In genomic region chr2:128027801-128028667, GRCh38 we compare ENCODE assay signal across 1 cellular context.
TF ChIP-seq lines count a peak whose summit lies in the region.

Gene SAP130, minus strand, starts transcription at chr2:128028059. Its CDS starts 1,767 bp downstream, at chr2:128026292.

TF ChIP-seq in HEK293, 187 proteins besides CTCF, POLR2A, EP300 and RAD21 (continued from another document):
- TF ChIP-seq ZBTB11 (tag by site-specific recombination; conservative IDR thresholded peaks at IDR 0.05; ENCODE audit: low read depth) (peak; percentile 75), ZNF558 (tag by site-specific recombination; IDR thresholded peaks at IDR 0.05) (no peak), ZNF335 (tag by site-specific recombination; conservative IDR thresholded peaks at IDR 0.05) (peak; percentile 75), IKZF3 (tag by site-specific recombination; IDR thresholded peaks at IDR 0.05) (0 out of 2 replicates have a peak, but pooled peaks have one; percentile 35), SP3 (tag by site-specific recombination; IDR thresholded peaks at IDR 0.05) (peak; percentile 96), ZNF692 (tag by site-specific recombination; IDR thresholded peaks at IDR 0.05) (peak; percentile 39; the same call in 1 of the 2 replicates), ZNF501 (tag by site-specific recombination; IDR thresholded peaks at IDR 0.05) (0 out of 2 replicates have a peak, but pooled peaks have one; percentile 25), KLF16 (tag by site-specific recombination; IDR thresholded peaks at IDR 0.05) (peak; percentile 20; the same call in 1 of the 2 replicates), ZNF366 (tag by site-specific recombination; conservative IDR thresholded peaks at IDR 0.05) (peak; percentile 49), ZSCAN5A (tag by site-specific recombination; IDR thresholded peaks at IDR 0.05) (peak; percentile 60; the same call in 1 of the 2 replicates), ZSCAN30 (tag by site-specific recombination; IDR thresholded peaks at IDR 0.05) (0 out of 2 replicates have a peak, but pooled peaks have one; percentile 27)
